In the genomic region with DNA sequence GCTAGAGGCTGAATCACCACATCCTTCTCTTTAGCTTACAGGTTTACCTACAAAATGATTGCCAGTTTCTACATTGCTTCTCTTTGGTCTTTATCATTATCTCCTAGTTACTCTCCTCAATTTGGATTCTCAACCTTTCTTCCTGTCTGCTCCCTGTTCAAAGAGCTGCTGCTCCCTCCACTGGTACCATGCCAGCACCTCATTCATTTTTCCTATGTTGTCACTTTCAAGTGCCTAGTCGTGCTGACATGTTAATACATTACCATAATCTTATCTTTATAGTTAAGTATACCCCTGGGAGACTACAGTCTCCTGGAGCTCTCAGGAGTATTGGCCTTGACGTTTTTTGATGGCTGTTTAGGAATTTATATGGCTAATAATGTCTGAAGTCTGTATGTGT, we compare ENCODE assay signal across 26 cellular contexts. TPM values are rescaled to one million over a fixed set of nuclear protein-coding genes. Genes with fewer than 3 reads are reported as not detected.
DNase-seq lines count a peak whose midpoint lies in the region; ATAC-seq and TF ChIP-seq lines count a peak whose summit lies in the region.
"Had no signal": no experiment of that assay in that cellular context is flagged by ENCODE, and none has a peak within 500 bp of the region (broad histone marks: within the 10 kb centered on the region; RNA-seq: fewer than 3 reads in every experiment).

No MANE protein-coding gene starts in this region.

- dilution Hi-C loops in mammary epithelial cell (cut with HindIII; ENCODE audit: low sequenced_read_pairs): no loop called here

- in situ Hi-C loops in mammary epithelial cell (cut with MboI; ENCODE audit: low sequenced_read_pairs in 2 of 2): no loop called here

- H3K9me3 ChIP-seq in mammary epithelial cell (replicated peaks; ENCODE audit: insufficient read depth, low read length) (no peaks in the 10 kb centered on the region), left lung (peaks cover 0 to 7% of the 10 kb centered on the region in 2 donors)
- H3K9me3 ChIP-seq: colonic mucosa, suprapubic skin, uterus had no signal

- no peaks in the 10 kb centered on the region for H4K20me1 ChIP-seq in mammary epithelial cell (ENCODE audit: insufficient read depth, low read length)

- H3K27ac Mint-ChIP-seq in MCF 10A (ENCODE audit: low read depth, unreplicated experiment) (peak overlapping the region; percentile 21), neural crest cell (ENCODE audit: unreplicated experiment) (peak overlapping the region; percentile 14)
- H3K27ac Mint-ChIP-seq in effector memory CD8-positive, alpha-beta T cell: peak overlapping the region; percentile 8 to 45
- H3K27ac Mint-ChIP-seq: stimulated activated effector memory CD8-positive, alpha-beta T cell treated with anti-CD3 and anti-CD28 coated beads, Interleukin-12 subunit alpha, Interleukin-12 subunit beta, amount 100 ng/mL, for 72 hours had no signal

- H3K9me3 Mint-ChIP-seq in MCF 10A (ENCODE audit: unreplicated experiment): peaks cover 8% of the 10 kb centered on the region
- no peaks in the 10 kb centered on the region for H3K9me3 Mint-ChIP-seq in effector memory CD8-positive, alpha-beta T cell
- H3K9me3 Mint-ChIP-seq in neural crest cell: peaks cover 7% of the 10 kb centered on the region
- H3K9me3 Mint-ChIP-seq: stimulated activated effector memory CD8-positive, alpha-beta T cell treated with anti-CD3 and anti-CD28 coated beads, Interleukin-12 subunit alpha, Interleukin-12 subunit beta, amount 100 ng/mL, for 72 hours had no signal

- H3K36me3 Mint-ChIP-seq in MCF 10A (ENCODE audit: insufficient read depth, unreplicated experiment) (peaks cover 16% of the 10 kb centered on the region), neural crest cell (ENCODE audit: low read depth) (peaks cover 23% of the 10 kb centered on the region)
- no peaks in the 10 kb centered on the region for H3K36me3 Mint-ChIP-seq in effector memory CD8-positive, alpha-beta T cell (ENCODE audit: insufficient read depth)

- BruUV-seq in MCF 10A (replicated peaks; lab: Mats Ljungman, UMichigan) (no TSS peak), mammary epithelial cell (replicated peaks; lab: Mats Ljungman, UMichigan) (no TSS peak)

- TF ChIP-seq CTCF in MCF 10A (IDR thresholded peaks at IDR 0.05; ENCODE audit: unreplicated experiment) (no peak), mammary epithelial cell (conservative IDR thresholded peaks at IDR 0.05 in 1 of 2, IDR thresholded peaks at IDR 0.05 in 1 of 2; ENCODE audit: extremely low read depth in 1 of 2, insufficient read depth in 1 of 2, low read depth in 1 of 2, low read length in 2 of 2) (peak in 1 of 2 donors; percentile 16), neural crest cell (conservative IDR thresholded peaks at IDR 0.05) (no peak), left lung (IDR thresholded peaks at IDR 0.05) (no peak)

- POLR2A ChIA-PET in MCF 10A (lab: Yijun Ruan, JAX): interaction anchor here (0.6 to 1.3 kb wide), 3 partner anchors 9 to 169 kb away, joined by 3 to 8 read pairs (median 3); no protein-coding TSS in a partner anchor
- POLR2A ChIA-PET in HEK293T (lab: Yijun Ruan, JAX): interaction anchor here (1.1 kb wide), 1 partner anchor 14 kb away, joined by 6 read pairs; the partner anchor contains the start of gene FRS2

- H3K4me3 ChIP-seq in mammary epithelial cell (replicated peaks in 1 of 3; ENCODE audit: insufficient read depth in 1 of 3, low read depth in 2 of 3, low read length in 3 of 3) (no peak overlapping the region), left lung (no peak overlapping the region)
- H3K4me3 ChIP-seq: colonic mucosa, gastroesophageal sphincter, lower lobe of right lung, PC-9, spleen, suprapubic skin, uterus had no signal

- H3K36me3 ChIP-seq in mammary epithelial cell (ENCODE audit: insufficient read depth, low read length): peaks cover 2% of the 10 kb centered on the region
- no peaks in the 10 kb centered on the region for H3K36me3 ChIP-seq in left lung
- H3K36me3 ChIP-seq: colonic mucosa, lower lobe of right lung, suprapubic skin, uterus had no signal

- no peak overlapping the region for H3K4me2 ChIP-seq in mammary epithelial cell (ENCODE audit: insufficient read depth, low read depth, low read length)
- H3K4me2 ChIP-seq: PC-9 had no signal

- intact Hi-C loops in MCF 10A (cut with micrococcal nuclease): no loop called here
- intact Hi-C loops in mammary epithelial cell (cut with micrococcal nuclease): no loop called here
- intact Hi-C loops in left lung (cut with DNase I): no loop called here

- ATAC-seq in effector memory CD8-positive, alpha-beta T cell (replicated peaks): no peak
- ATAC-seq in left lung: no peak
- ATAC-seq: gastroesophageal sphincter; lower lobe of right lung; stimulated activated effector memory CD8-positive, alpha-beta T cell treated with anti-CD3 and anti-CD28 coated beads, Interleukin-12 subunit alpha, Interleukin-12 subunit beta, amount 100 ng/mL, for 72 hours had no signal

- H3K4me1 ChIP-seq in mammary epithelial cell (ENCODE audit: insufficient read depth, low read length): no peaks in the 10 kb centered on the region
- H3K4me1 ChIP-seq in left lung: peaks cover 0 to 7% of the 10 kb centered on the region in 2 donors

- DNase-seq in MCF 10A (ENCODE audit: unreplicated experiment) (no peak), mammary epithelial cell (no peak), HEK293T (ENCODE audit: extremely low spot score) (peak; percentile 57), neural crest cell (ENCODE audit: low read depth, low spot score) (no peak), left lung (no peak), NCI-H128 (lab: John Stamatoyannopoulos, UW; ENCODE audit: unreplicated experiment) (no peak), amygdala (lab: John Stamatoyannopoulos, UW) (no peak)
- DNase-seq in effector memory CD8-positive, alpha-beta T cell: no peak
- DNase-seq: activated CD4-positive, alpha-beta T cell treated with anti-CD3 and anti-CD28 coated beads for 4 hours; activated naive CD4-positive, alpha-beta T cell; activated T-cell treated with anti-CD3 and anti-CD28 coated beads, Interleukin-2, amount 50 U/mL, for 48 hours; colonic mucosa; GF-D8; H7; lower lobe of right lung; NCI-H1092; NCI-H510A; NK-92 treated with Interleukin-12 subunit alpha and Interleukin-12 subunit beta, amount 100 ng/mL, for 24 hours; PC-9; spleen; stimulated activated CD4-positive, alpha-beta T cell treated with anti-CD3 and anti-CD28 coated beads, Interleukin-2, amount 100 ng/mL, for 48 hours; T-helper 1 cell; uterus had no signal

- no peaks in the 10 kb centered on the region for H3K27me3 Mint-ChIP-seq in MCF 10A (ENCODE audit: insufficient read depth, unreplicated experiment)
- no peaks in the 10 kb centered on the region for H3K27me3 Mint-ChIP-seq in effector memory CD8-positive, alpha-beta T cell
- no peaks in the 10 kb centered on the region for H3K27me3 Mint-ChIP-seq in neural crest cell (ENCODE audit: low read depth)

- H3K4me3 Mint-ChIP-seq in MCF 10A (ENCODE audit: unreplicated experiment) (no peak overlapping the region), neural crest cell (no peak overlapping the region)
- no peak overlapping the region for H3K4me3 Mint-ChIP-seq in effector memory CD8-positive, alpha-beta T cell
- H3K4me3 Mint-ChIP-seq: stimulated activated effector memory CD8-positive, alpha-beta T cell treated with anti-CD3 and anti-CD28 coated beads, Interleukin-12 subunit alpha, Interleukin-12 subunit beta, amount 100 ng/mL, for 72 hours had no signal

- H3K27ac ChIP-seq in mammary epithelial cell (ENCODE audit: insufficient read depth, low read depth, low read length) (no peak overlapping the region), left lung (no peak overlapping the region)
- H3K27ac ChIP-seq: colonic mucosa, gastroesophageal sphincter, lower lobe of right lung, PC-9, spleen, suprapubic skin, uterus had no signal

- H3K4me1 Mint-ChIP-seq in MCF 10A (ENCODE audit: insufficient read depth, unreplicated experiment): peaks cover 7% of the 10 kb centered on the region
- peaks cover 16 to 62% of the 10 kb centered on the region in 2 donors for H3K4me1 Mint-ChIP-seq in effector memory CD8-positive, alpha-beta T cell (ENCODE audit: low read depth in 2 of 2)
- peaks cover 26% of the 10 kb centered on the region for H3K4me1 Mint-ChIP-seq in neural crest cell

- no peak overlapping the region for H2AFZ ChIP-seq in mammary epithelial cell (ENCODE audit: low read depth, low read length)
- H2AFZ ChIP-seq: PC-9 had no signal

- CTCF ChIA-PET in MCF 10A (lab: Yijun Ruan, JAX): interaction anchor here (0.6 to 1.1 kb wide), 2 partner anchors 14 to 20 kb away, joined by 3 to 4 read pairs; no protein-coding TSS in a partner anchor
- CTCF ChIA-PET in mammary epithelial cell (lab: Charles Lee; ENCODE audit: low non-redundant PET): no interaction called here
- CTCF ChIA-PET in HEK293T (lab: Yijun Ruan, JAX): no interaction called here

- WGBS in mammary epithelial cell (ENCODE audit: low coverage, missing lambda C conversion rate): 22% methylated on average over 2 of the region's 2 CpGs

- peaks cover 95% of the 10 kb centered on the region for H3K79me2 ChIP-seq in mammary epithelial cell (ENCODE audit: insufficient read depth, low read length)

- H3K27me3 ChIP-seq in mammary epithelial cell (ENCODE audit: insufficient read depth, low read length): no peaks in the 10 kb centered on the region
- no peaks in the 10 kb centered on the region for H3K27me3 ChIP-seq in left lung
- H3K27me3 ChIP-seq: colonic mucosa, gastroesophageal sphincter, spleen, suprapubic skin, uterus had no signal

- H3K9ac ChIP-seq in mammary epithelial cell (ENCODE audit: insufficient read depth, low read length): no peak overlapping the region

TF ChIP-seq in HEK293T, 16 proteins besides CTCF, POLR2A, EP300 and RAD21:
- TF ChIP-seq ARNT (IDR thresholded peaks at IDR 0.05) (peak; percentile 93), ZNF384 (IDR thresholded peaks at IDR 0.05) (no peak), PKNOX1 (IDR thresholded peaks at IDR 0.05) (peak; percentile 72; the same call in 1 of the 2 replicates)

RNA-seq across cellular contexts. Expression of gene FRS2, which starts 14.2 kb away (rescaled TPM):
- total RNA-seq in MCF 10A (2022) (21.3 and 28.1 TPM in 2 replicates), mammary epithelial cell (10 to 100 TPM; 30.0 to 72.7 TPM), neural crest cell (31.4 and 39.2 TPM in 2 replicates), left lung (10 to 100 TPM; 28.9 to 40.8 TPM)
- 18.6 TPM for polyA plus RNA-seq in mammary epithelial cell
- polyA minus RNA-seq in mammary epithelial cell: 46.5 TPM
